In genomic region chr19:13116282-13117175, GRCh38 we compare ENCODE assay signal across 1 cellular context.
TF ChIP-seq lines count a peak whose summit lies in the region.

Gene TRMT1, minus strand, starts transcription at chr19:13116740. Its CDS starts 341 bp downstream, at chr19:13116399.

TF ChIP-seq in K562, 482 proteins besides CTCF, POLR2A, EP300 and RAD21 (continued from another document and continues in another):
- no peak for TF ChIP-seq PBX2 (CRISPR knock-in tag; IDR thresholded peaks at IDR 0.05; ENCODE audit: low read depth)
- peak; percentile 80 for TF ChIP-seq PBX2 (tag; conservative IDR thresholded peaks at IDR 0.05; ENCODE audit: low read depth)
- no peak for TF ChIP-seq HNRNPLL (IDR thresholded peaks at IDR 0.05; ENCODE audit: low read depth, low read length, poor library complexity, severe bottlenecking)
- TF ChIP-seq SAP30 (IDR thresholded peaks at IDR 0.05; ENCODE audit: borderline replicate concordance, insufficient read depth, low read depth, low read length, poor library complexity, severe bottlenecking) = peak; percentile 100
- TF ChIP-seq SP1 (CRISPR knock-in tag; IDR thresholded peaks at IDR 0.05) = peak; percentile 90
- TF ChIP-seq KDM1A (IDR thresholded peaks at IDR 0.05) = peak; percentile 93 to 98
- peak; percentile 70 for TF ChIP-seq NFYB (IDR thresholded peaks at IDR 0.05; ENCODE audit: extremely low read depth, insufficient read length)
- TF ChIP-seq, protein P1, sequence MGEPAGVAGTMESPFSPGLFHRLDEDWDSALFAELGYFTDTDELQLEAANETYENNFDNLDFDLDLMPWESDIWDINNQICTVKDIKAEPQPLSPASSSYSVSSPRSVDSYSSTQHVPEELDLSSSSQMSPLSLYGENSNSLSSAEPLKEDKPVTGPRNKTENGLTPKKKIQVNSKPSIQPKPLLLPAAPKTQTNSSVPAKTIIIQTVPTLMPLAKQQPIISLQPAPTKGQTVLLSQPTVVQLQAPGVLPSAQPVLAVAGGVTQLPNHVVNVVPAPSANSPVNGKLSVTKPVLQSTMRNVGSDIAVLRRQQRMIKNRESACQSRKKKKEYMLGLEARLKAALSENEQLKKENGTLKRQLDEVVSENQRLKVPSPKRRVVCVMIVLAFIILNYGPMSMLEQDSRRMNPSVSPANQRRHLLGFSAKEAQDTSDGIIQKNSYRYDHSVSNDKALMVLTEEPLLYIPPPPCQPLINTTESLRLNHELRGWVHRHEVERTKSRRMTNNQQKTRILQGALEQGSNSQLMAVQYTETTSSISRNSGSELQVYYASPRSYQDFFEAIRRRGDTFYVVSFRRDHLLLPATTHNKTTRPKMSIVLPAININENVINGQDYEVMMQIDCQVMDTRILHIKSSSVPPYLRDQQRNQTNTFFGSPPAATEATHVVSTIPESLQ (CRISPR knock-in tag; IDR thresholded peaks at IDR 0.05) = no peak; the same call in 1 of the 2 replicates
- TF ChIP-seq ELF1 (tag; IDR thresholded peaks at IDR 0.05) = peak; percentile 85
- TF ChIP-seq USF1 (CRISPR knock-in tag; IDR thresholded peaks at IDR 0.05) = peak; percentile 98
- no peak for TF ChIP-seq ZNF551 (CRISPR knock-in tag; IDR thresholded peaks at IDR 0.05)
- TF ChIP-seq ETV1 (tag; conservative IDR thresholded peaks at IDR 0.05; ENCODE audit: low read depth) = peak; percentile 81
- peak; percentile 47 for TF ChIP-seq TAF1 (IDR thresholded peaks at IDR 0.05; ENCODE audit: control insufficient read depth, extremely low read depth, insufficient read depth, low read length, severe bottlenecking)
- TF ChIP-seq RBM17 (IDR thresholded peaks at IDR 0.05; ENCODE audit: borderline replicate concordance, low read depth, low read length) = no peak
- peak; percentile 35 for TF ChIP-seq HMBOX1 (IDR thresholded peaks at IDR 0.05)
- TF ChIP-seq, protein P2, sequence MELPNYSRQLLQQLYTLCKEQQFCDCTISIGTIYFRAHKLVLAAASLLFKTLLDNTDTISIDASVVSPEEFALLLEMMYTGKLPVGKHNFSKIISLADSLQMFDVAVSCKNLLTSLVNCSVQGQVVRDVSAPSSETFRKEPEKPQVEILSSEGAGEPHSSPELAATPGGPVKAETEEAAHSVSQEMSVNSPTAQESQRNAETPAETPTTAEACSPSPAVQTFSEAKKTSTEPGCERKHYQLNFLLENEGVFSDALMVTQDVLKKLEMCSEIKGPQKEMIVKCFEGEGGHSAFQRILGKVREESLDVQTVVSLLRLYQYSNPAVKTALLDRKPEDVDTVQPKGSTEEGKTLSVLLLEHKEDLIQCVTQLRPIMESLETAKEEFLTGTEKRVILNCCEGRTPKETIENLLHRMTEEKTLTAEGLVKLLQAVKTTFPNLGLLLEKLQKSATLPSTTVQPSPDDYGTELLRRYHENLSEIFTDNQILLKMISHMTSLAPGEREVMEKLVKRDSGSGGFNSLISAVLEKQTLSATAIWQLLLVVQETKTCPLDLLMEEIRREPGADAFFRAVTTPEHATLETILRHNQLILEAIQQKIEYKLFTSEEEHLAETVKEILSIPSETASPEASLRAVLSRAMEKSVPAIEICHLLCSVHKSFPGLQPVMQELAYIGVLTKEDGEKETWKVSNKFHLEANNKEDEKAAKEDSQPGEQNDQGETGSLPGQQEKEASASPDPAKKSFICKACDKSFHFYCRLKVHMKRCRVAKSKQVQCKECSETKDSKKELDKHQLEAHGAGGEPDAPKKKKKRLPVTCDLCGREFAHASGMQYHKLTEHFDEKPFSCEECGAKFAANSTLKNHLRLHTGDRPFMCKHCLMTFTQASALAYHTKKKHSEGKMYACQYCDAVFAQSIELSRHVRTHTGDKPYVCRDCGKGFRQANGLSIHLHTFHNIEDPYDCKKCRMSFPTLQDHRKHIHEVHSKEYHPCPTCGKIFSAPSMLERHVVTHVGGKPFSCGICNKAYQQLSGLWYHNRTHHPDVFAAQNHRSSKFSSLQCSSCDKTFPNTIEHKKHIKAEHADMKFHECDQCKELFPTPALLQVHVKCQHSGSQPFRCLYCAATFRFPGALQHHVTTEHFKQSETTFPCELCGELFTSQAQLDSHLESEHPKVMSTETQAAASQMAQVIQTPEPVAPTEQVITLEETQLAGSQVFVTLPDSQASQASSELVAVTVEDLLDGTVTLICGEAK (IDR thresholded peaks at IDR 0.05) = peak; percentile 43; the same call in 1 of the 2 replicates
- TF ChIP-seq, protein P2 (CRISPR knock-in tag; IDR thresholded peaks at IDR 0.05) = no peak
- peak; percentile 60 for TF ChIP-seq DPF2 (IDR thresholded peaks at IDR 0.05)
- TF ChIP-seq PRDM10 (IDR thresholded peaks at IDR 0.05; ENCODE audit: partially characterized antibody) = peak; percentile 74
- 0 out of 2 replicates have a peak, but pooled peaks have one; percentile 28 for TF ChIP-seq HNRNPUL1 (IDR thresholded peaks at IDR 0.05; ENCODE audit: low read length)
- 0 out of 2 replicates have a peak, but pooled peaks have one; percentile 13 for TF ChIP-seq ZNF121 (CRISPR knock-in tag; conservative IDR thresholded peaks at IDR 0.05)
- TF ChIP-seq, protein P3, sequence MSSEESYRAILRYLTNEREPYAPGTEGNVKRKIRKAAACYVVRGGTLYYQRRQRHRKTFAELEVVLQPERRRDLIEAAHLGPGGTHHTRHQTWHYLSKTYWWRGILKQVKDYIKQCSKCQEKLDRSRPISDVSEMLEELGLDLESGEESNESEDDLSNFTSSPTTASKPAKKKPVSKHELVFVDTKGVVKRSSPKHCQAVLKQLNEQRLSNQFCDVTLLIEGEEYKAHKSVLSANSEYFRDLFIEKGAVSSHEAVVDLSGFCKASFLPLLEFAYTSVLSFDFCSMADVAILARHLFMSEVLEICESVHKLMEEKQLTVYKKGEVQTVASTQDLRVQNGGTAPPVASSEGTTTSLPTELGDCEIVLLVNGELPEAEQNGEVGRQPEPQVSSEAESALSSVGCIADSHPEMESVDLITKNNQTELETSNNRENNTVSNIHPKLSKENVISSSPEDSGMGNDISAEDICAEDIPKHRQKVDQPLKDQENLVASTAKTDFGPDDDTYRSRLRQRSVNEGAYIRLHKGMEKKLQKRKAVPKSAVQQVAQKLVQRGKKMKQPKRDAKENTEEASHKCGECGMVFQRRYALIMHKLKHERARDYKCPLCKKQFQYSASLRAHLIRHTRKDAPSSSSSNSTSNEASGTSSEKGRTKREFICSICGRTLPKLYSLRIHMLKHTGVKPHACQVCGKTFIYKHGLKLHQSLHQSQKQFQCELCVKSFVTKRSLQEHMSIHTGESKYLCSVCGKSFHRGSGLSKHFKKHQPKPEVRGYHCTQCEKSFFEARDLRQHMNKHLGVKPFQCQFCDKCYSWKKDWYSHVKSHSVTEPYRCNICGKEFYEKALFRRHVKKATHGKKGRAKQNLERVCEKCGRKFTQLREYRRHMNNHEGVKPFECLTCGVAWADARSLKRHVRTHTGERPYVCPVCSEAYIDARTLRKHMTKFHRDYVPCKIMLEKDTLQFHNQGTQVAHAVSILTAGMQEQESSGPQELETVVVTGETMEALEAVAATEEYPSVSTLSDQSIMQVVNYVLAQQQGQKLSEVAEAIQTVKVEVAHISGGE (CRISPR knock-in tag; IDR thresholded peaks at IDR 0.05) = peak in 1 of 3 experiments; percentile 46; a peak in 1 of 6 replicates
- no peak for TF ChIP-seq HDAC8 (tag; IDR thresholded peaks at IDR 0.05)
- no peak for TF ChIP-seq CREBBP (IDR thresholded peaks at IDR 0.05; ENCODE audit: low read depth, low read length)
- no peak for TF ChIP-seq TEAD2 (tag; IDR thresholded peaks at IDR 0.05)
- no peak for TF ChIP-seq ZNF311 (CRISPR knock-in tag; IDR thresholded peaks at IDR 0.05)
- no peak for TF ChIP-seq ZSCAN32 (CRISPR knock-in tag; IDR thresholded peaks at IDR 0.05)
- TF ChIP-seq POU5F1 (IDR thresholded peaks at IDR 0.05; ENCODE audit: borderline replicate concordance, low read depth, low read length, partially characterized antibody) = peak; percentile 94
- TF ChIP-seq NKRF (IDR thresholded peaks at IDR 0.05; ENCODE audit: borderline replicate concordance) = peak; percentile 100
